31 cellular contexts compared by ENCODE assay signal in the genomic region with DNA sequence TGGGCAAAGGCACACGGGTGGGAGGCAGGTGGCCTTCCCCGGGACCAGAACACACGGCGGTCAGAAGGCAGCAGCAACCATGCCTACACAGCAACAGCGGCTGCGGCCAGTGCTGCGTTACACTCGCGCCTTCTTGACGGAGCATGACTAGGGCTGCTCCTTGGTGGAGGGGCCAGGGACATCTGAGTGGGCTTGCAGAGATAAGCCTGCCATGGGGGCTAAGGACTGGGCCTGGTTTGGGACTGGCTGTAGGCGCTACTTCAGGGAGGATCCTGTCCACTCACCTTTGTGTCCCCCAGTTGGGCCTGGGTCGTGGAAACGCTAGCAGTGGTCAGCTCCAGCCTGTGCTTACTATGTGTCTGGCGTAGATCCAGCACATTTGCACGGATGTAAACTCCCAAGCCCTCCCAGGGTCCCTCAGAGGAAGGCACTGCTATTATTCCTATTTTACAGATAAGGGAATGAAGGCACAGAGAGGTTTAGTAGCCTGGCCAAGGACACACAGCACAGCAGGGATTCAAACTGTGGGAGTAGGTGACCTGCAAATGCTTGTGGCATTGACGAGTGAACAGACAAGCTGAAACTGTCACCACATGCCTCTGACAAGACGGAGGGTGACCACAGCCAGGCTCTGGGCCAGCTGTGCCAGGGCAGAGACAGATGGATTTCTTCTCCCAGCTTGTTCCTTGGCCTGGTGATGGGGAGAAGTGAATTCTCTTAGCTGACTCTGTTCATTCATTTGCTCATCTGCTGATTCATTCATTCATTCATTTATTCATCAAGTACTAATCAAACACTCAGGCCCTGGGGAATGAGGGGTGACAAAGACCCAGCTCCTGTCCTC. TPM values are rescaled to one million over a fixed set of nuclear protein-coding genes. Genes with fewer than 3 reads are reported as not detected.
DNase-seq lines count a peak whose midpoint lies in the region; ATAC-seq, FAIRE-seq and TF ChIP-seq lines count a peak whose summit lies in the region.
"Had no signal": no experiment of that assay in that cellular context is flagged by ENCODE, and none has a peak within 500 bp of the region (broad histone marks: within the 10 kb centered on the region; RNA-seq: fewer than 3 reads in every experiment).

No MANE protein-coding gene starts in this region.

- no peak overlapping the region for H4K12ac ChIP-seq in trophoblast cell (ENCODE audit: low read depth, low read length)

- H3K79me1 ChIP-seq in H9 (ENCODE audit: insufficient read depth, low read depth, low read length, poor library complexity, severe bottlenecking) (no peaks in the 10 kb centered on the region), H1 (ENCODE audit: low read depth, low read length) (no peaks in the 10 kb centered on the region), trophoblast cell (ENCODE audit: low read length) (peaks cover 16% of the 10 kb centered on the region)

- no peak overlapping the region for H3T11ph ChIP-seq in H9 (ENCODE audit: low read length)

- H2BK12ac ChIP-seq in H9 (ENCODE audit: insufficient read length, low read depth, low read length) = no peak overlapping the region
- H2BK12ac ChIP-seq in H1 (ENCODE audit: low read depth, low read length) = no peak overlapping the region
- peak overlapping the region; percentile 82 for H2BK12ac ChIP-seq in trophoblast cell (ENCODE audit: low read length)

- H3K23me2 ChIP-seq in H9 (ENCODE audit: insufficient read length, low read depth, low read length, poor library complexity, severe bottlenecking) = no peaks in the 10 kb centered on the region
- H3K23me2 ChIP-seq in H1 (ENCODE audit: low read depth, low read length) = no peaks in the 10 kb centered on the region

- no peak overlapping the region for H4K5ac ChIP-seq in H9 (ENCODE audit: insufficient read length, low read depth, low read length)
- no peak overlapping the region for H4K5ac ChIP-seq in H1 (ENCODE audit: insufficient read length, low read depth, low read length)

- peaks cover 14 to 22% of the 10 kb centered on the region in 2 experiments for H3K4me1 Mint-ChIP-seq in H9
- H3K4me1 Mint-ChIP-seq in activated T-helper 1 cell treated with anti-CD3 and anti-CD28 coated beads, Interleukin-12 subunit alpha, Interleukin-12 subunit beta, Interleukin-2, Interleukin-4 antibody, amounts not matched to agents 30 ng/mL and 10 ng/mL and 1 ng/mL, durations not matched to agents 14 hours and 24 hours and 36 hours (ENCODE audit: low read depth) = no peaks in the 10 kb centered on the region
- H3K4me1 Mint-ChIP-seq: activated CD4-positive, alpha-beta memory T cell treated with anti-CD3 and anti-CD28 coated beads, Interleukin-2, amount 10 ng/mL, durations not matched to agents 7 days and 5 days had no signal

- no peak overlapping the region for H3K27ac Mint-ChIP-seq in H9
- H3K27ac Mint-ChIP-seq in activated T-helper 1 cell treated with anti-CD3 and anti-CD28 coated beads, Interleukin-12 subunit alpha, Interleukin-12 subunit beta, Interleukin-2, Interleukin-4 antibody, amounts not matched to agents 30 ng/mL and 10 ng/mL and 1 ng/mL, durations not matched to agents 14 hours and 24 hours and 36 hours = no peak overlapping the region
- H3K27ac Mint-ChIP-seq: activated CD4-positive, alpha-beta memory T cell treated with anti-CD3 and anti-CD28 coated beads, Interleukin-2, amount 10 ng/mL, durations not matched to agents 7 days and 5 days; activated naive CD4-positive, alpha-beta T cell treated with anti-CD3 and anti-CD28 coated beads, Interleukin-2, amount 50 U/mL, for 72 hours; T-helper 2 cell treated with Interferon-gamma antibody and Interleukin-4, amounts not matched to agents 5 μg/mL and 100 μg/mL, for 36 hours had no signal

- intact Hi-C loops in Panc1 (cut with micrococcal nuclease; ENCODE audit: unreplicated experiment) = no loop called here
- intact Hi-C loops in upper lobe of right lung (cut with DNase I) = no loop called here
- intact Hi-C loops in activated T-helper 1 cell treated with anti-CD3 and anti-CD28 coated beads, Interleukin-12 subunit alpha, Interleukin-12 subunit beta, Interleukin-2, Interleukin-4 antibody, amounts not matched to agents 30 ng/mL and 10 ng/mL and 1 ng/mL, durations not matched to agents 14 hours and 24 hours and 36 hours (cut with micrococcal nuclease) = no loop called here

- no peak for TF ChIP-seq POLR2A in H1 (IDR thresholded peaks at IDR 0.05; ENCODE audit: control extremely low read depth in 1 of 2, low read depth in 2 of 2, low read length in 2 of 2)

- H3K27me3 ChIP-seq in H9 (ENCODE audit: insufficient read depth, low read length) = no peaks in the 10 kb centered on the region
- no peaks in the 10 kb centered on the region for H3K27me3 ChIP-seq in Panc1 (ENCODE audit: control insufficient read depth, insufficient read depth, low read length)
- H3K27me3 ChIP-seq in H1 (replicated peaks in 1 of 4; ENCODE audit: control insufficient read depth in 3 of 4, extremely low read depth in 1 of 4, insufficient read depth in 3 of 4, low read length in 3 of 4) = peaks cover 0 to 6% (median 0%) of the 10 kb centered on the region in 4 experiments; a peak in 2 of 7 replicates
- no peaks in the 10 kb centered on the region for H3K27me3 ChIP-seq in trophoblast cell (ENCODE audit: insufficient read depth, low read length)
- H3K27me3 ChIP-seq in upper lobe of right lung = peaks cover 14% of the 10 kb centered on the region
- H3K27me3 ChIP-seq: BLaER1, cardiac muscle cell, colonic mucosa had no signal

- no peak overlapping the region for H3K27ac ChIP-seq in H9 (ENCODE audit: insufficient read length, low read depth, low read length)
- H3K27ac ChIP-seq in Panc1 (ENCODE audit: low read length) = peak overlapping the region; percentile 61
- no peak overlapping the region for H3K27ac ChIP-seq in H1 (ENCODE audit: low read depth, low read length)
- no peak overlapping the region for H3K27ac ChIP-seq in trophoblast cell (ENCODE audit: low read depth, low read length)
- no peak overlapping the region for H3K27ac ChIP-seq in upper lobe of right lung
- H3K27ac ChIP-seq: BLaER1, colonic mucosa, gastroesophageal sphincter, HL-60 had no signal

- no peaks in the 10 kb centered on the region for H3K36me3 ChIP-seq in Panc1 (ENCODE audit: control insufficient read depth, insufficient read depth, low read length)
- H3K36me3 ChIP-seq in H1 (ENCODE audit: control insufficient read depth in 2 of 4, insufficient read depth in 4 of 4, low read length in 3 of 4) = no peaks in the 10 kb centered on the region
- H3K36me3 ChIP-seq in trophoblast cell (ENCODE audit: control insufficient read depth in 1 of 2, insufficient read depth in 2 of 2, low read length in 2 of 2) = no peaks in the 10 kb centered on the region
- H3K36me3 ChIP-seq in upper lobe of right lung = no peaks in the 10 kb centered on the region
- H3K36me3 ChIP-seq: BLaER1, cardiac muscle cell, colonic mucosa, gastroesophageal sphincter had no signal

- DNase-seq in H9 (no peak), Panc1 (ENCODE audit: low read depth, low spot score) (no peak), H1 (ENCODE audit: low read depth in 1 of 2, low spot score in 2 of 2) (no peak), trophoblast cell (no peak), upper lobe of right lung (no peak)
- no peak for DNase-seq in activated effector memory CD4-positive, alpha-beta T cell treated with anti-CD3 and anti-CD28 coated beads, Interleukin-2, amount 50 U/mL, for 16 hours
- no peak for DNase-seq in activated T-helper 1 cell treated with anti-CD3 and anti-CD28 coated beads, Interleukin-12 subunit alpha, Interleukin-12 subunit beta, Interleukin-2, Interleukin-4 antibody, amounts not matched to agents 30 ng/mL and 10 ng/mL and 1 ng/mL, durations not matched to agents 14 hours and 24 hours and 36 hours (ENCODE audit: low spot score)
- DNase-seq: activated CD4-positive, alpha-beta memory T cell treated with anti-CD3 and anti-CD28 coated beads, Interleukin-2, amount 10 ng/mL, durations not matched to agents 7 days and 5 days; activated CD8-positive, alpha-beta memory T cell treated with anti-CD3 and anti-CD28 coated beads, Interleukin-2, amount 50 U/mL, for 4 hours; aorta; colonic mucosa; effector CD4-positive, alpha-beta T cell; hypothalamus; left colon; mammary epithelial cell; NCI-H446 treated with DMSO at 0.1 percent for 48 hours; NCI-H82; SHP77 treated with DMSO at 0.1 percent for 48 hours; stimulated activated CD4-positive, alpha-beta T cell treated with anti-CD3 and anti-CD28 coated beads, Interleukin-1b, Interleukin-23, amount 100 ng/mL, for 48 hours; stimulated activated naive CD8-positive, alpha-beta T cell treated with anti-CD3 and anti-CD28 coated beads, Interleukin-15, Interleukin-2, amounts not matched to agents 100 U/mL and 50 U/mL, for 24 hours had no signal

- peak overlapping the region; percentile 68; the same call in 1 of the 2 replicates for H3K14ac ChIP-seq in H9 (ENCODE audit: insufficient read depth, low read length)
- no peak overlapping the region for H3K14ac ChIP-seq in H1 (ENCODE audit: insufficient read length)
- peak overlapping the region; percentile 21 for H3K14ac ChIP-seq in trophoblast cell (ENCODE audit: low read length)

- TF ChIP-seq EP300 in H1 (IDR thresholded peaks at IDR 0.05; ENCODE audit: borderline replicate concordance in 1 of 2, low read depth in 2 of 2, low read length in 2 of 2) = no peak

- H2BK120ac ChIP-seq in H9 (ENCODE audit: low read depth, low read length, poor library complexity, severe bottlenecking) (no peak overlapping the region), H1 (replicated peaks; ENCODE audit: low read depth, low read length) (no peak overlapping the region), trophoblast cell (ENCODE audit: insufficient read depth, low read length, poor library complexity) (no peak overlapping the region)

- H3K9ac ChIP-seq in H9 (ENCODE audit: extremely low read depth, insufficient read length, low read length) = no peak overlapping the region
- H3K9ac ChIP-seq in H1 (replicated peaks in 1 of 4; ENCODE audit: extremely low read depth in 1 of 4, low read depth in 3 of 4, low read length in 3 of 4) = no peak overlapping the region
- H3K9ac ChIP-seq in trophoblast cell (ENCODE audit: low read length) = no peak overlapping the region
- H3K9ac ChIP-seq: BLaER1 had no signal

- H3K4me3 Mint-ChIP-seq in H9 = no peak overlapping the region
- H3K4me3 Mint-ChIP-seq in activated T-helper 1 cell treated with anti-CD3 and anti-CD28 coated beads, Interleukin-12 subunit alpha, Interleukin-12 subunit beta, Interleukin-2, Interleukin-4 antibody, amounts not matched to agents 30 ng/mL and 10 ng/mL and 1 ng/mL, durations not matched to agents 14 hours and 24 hours and 36 hours = no peak overlapping the region
- H3K4me3 Mint-ChIP-seq: activated CD4-positive, alpha-beta memory T cell treated with anti-CD3 and anti-CD28 coated beads, Interleukin-2, amount 10 ng/mL, durations not matched to agents 7 days and 5 days; neural crest cell; T-helper 2 cell treated with Interferon-gamma antibody and Interleukin-4, amounts not matched to agents 5 μg/mL and 100 μg/mL, for 36 hours had no signal

- H3K23ac ChIP-seq in H9 (ENCODE audit: insufficient read length, low read depth, low read length) (no peak overlapping the region), H1 (ENCODE audit: insufficient read length) (no peak overlapping the region), trophoblast cell (ENCODE audit: low read length) (no peak overlapping the region)

- in situ Hi-C loops in Panc1 (cut with HindIII; ENCODE audit: low pct_unique_long_range_greater_than_20kb, low sequenced_read_pairs) = no loop called here

- H2AK5ac ChIP-seq in H9 (ENCODE audit: insufficient read length, low read length) (no peak overlapping the region), H1 (ENCODE audit: low read depth, low read length) (peak overlapping the region; percentile 14; the same call in 1 of the 2 replicates), trophoblast cell (ENCODE audit: low read length) (peak overlapping the region; percentile 66)

- peaks cover 14% of the 10 kb centered on the region for H3K27me3 Mint-ChIP-seq in H9 (ENCODE audit: low read depth)
- no peaks in the 10 kb centered on the region for H3K27me3 Mint-ChIP-seq in activated T-helper 1 cell treated with anti-CD3 and anti-CD28 coated beads, Interleukin-12 subunit alpha, Interleukin-12 subunit beta, Interleukin-2, Interleukin-4 antibody, amounts not matched to agents 30 ng/mL and 10 ng/mL and 1 ng/mL, durations not matched to agents 14 hours and 24 hours and 36 hours (ENCODE audit: insufficient read depth)

- no peak overlapping the region for H3K18ac ChIP-seq in H9 (ENCODE audit: insufficient read length, low read depth, low read length)
- no peak overlapping the region for H3K18ac ChIP-seq in H1 (ENCODE audit: extremely low read depth, low read length)
- H3K18ac ChIP-seq in trophoblast cell (ENCODE audit: low read length) = no peak overlapping the region

- TF ChIP-seq CTCF in H9 (conservative IDR thresholded peaks at IDR 0.05) (no peak), Panc1 (IDR thresholded peaks at IDR 0.05) (no peak), H1 (IDR thresholded peaks at IDR 0.05; ENCODE audit: control extremely low read depth in 1 of 3, insufficient read depth in 1 of 3, low read depth in 1 of 3, low read length in 3 of 3) (no peak), upper lobe of right lung (IDR thresholded peaks at IDR 0.05) (no peak)

- BruUV-seq in Panc1 (replicated peaks; lab: Mats Ljungman, UMichigan) = no TSS peak

- H2AFZ ChIP-seq in H9 (ENCODE audit: low read length) (no peak overlapping the region), H1 (ENCODE audit: low read length) (no peak overlapping the region), trophoblast cell (ENCODE audit: insufficient read depth, low read length, poor library complexity) (no peak overlapping the region)

- POLR2A ChIA-PET in Panc1 (lab: Charles Lee) (no interaction called here), H1 (lab: Charles Lee; ENCODE audit: partially characterized antibody) (no interaction called here)

- H3K4me1 ChIP-seq in H9 (ENCODE audit: insufficient read depth, low read length) = no peaks in the 10 kb centered on the region
- H3K4me1 ChIP-seq in Panc1 (ENCODE audit: control insufficient read depth, insufficient read depth, low read length) = peaks cover 33% of the 10 kb centered on the region
- H3K4me1 ChIP-seq in H1 (replicated peaks in 1 of 4; ENCODE audit: control insufficient read depth in 3 of 4, insufficient read depth in 4 of 4, low read length in 3 of 4) = peaks cover 0 to 9% (median 0%) of the 10 kb centered on the region in 4 experiments; a peak in 2 of 7 replicates
- peaks cover 31 to 41% of the 10 kb centered on the region in 2 experiments for H3K4me1 ChIP-seq in trophoblast cell (ENCODE audit: control insufficient read depth in 1 of 2, insufficient read depth in 2 of 2, low read length in 2 of 2)
- no peaks in the 10 kb centered on the region for H3K4me1 ChIP-seq in upper lobe of right lung
- H3K4me1 ChIP-seq: colonic mucosa, gastroesophageal sphincter had no signal

- H4K91ac ChIP-seq in H9 (ENCODE audit: insufficient read length, low read depth, low read length) (no peak overlapping the region), H1 (replicated peaks; ENCODE audit: insufficient read length, low read length) (no peak overlapping the region), trophoblast cell (ENCODE audit: low read depth, low read length) (peak overlapping the region; percentile 60)

- CTCF ChIA-PET in Panc1 (lab: Charles Lee) (no interaction called here), H1 (lab: Charles Lee; ENCODE audit: partially characterized antibody) (interaction anchor here (0.5 to 1.6 kb wide), 2 partner anchors 22 to 1717 kb away, joined by 3 to 5 read pairs; no protein-coding TSS in a partner anchor)

- H3K36me3 Mint-ChIP-seq in H9 (ENCODE audit: insufficient read depth in 1 of 3, low read depth in 3 of 3) = no peaks in the 10 kb centered on the region; a peak in 1 of 7 replicates
- no peaks in the 10 kb centered on the region for H3K36me3 Mint-ChIP-seq in activated T-helper 1 cell treated with anti-CD3 and anti-CD28 coated beads, Interleukin-12 subunit alpha, Interleukin-12 subunit beta, Interleukin-2, Interleukin-4 antibody, amounts not matched to agents 30 ng/mL and 10 ng/mL and 1 ng/mL, durations not matched to agents 14 hours and 24 hours and 36 hours (ENCODE audit: low read depth)
- H3K36me3 Mint-ChIP-seq: activated naive CD4-positive, alpha-beta T cell treated with anti-CD3 and anti-CD28 coated beads, Interleukin-2, amount 50 U/mL, for 72 hours had no signal

- FAIRE-seq in H1 (lab: Jason Lieb, UNC) = no peak
- FAIRE-seq: GM12891, H54, urothelium cell line had no signal

- H4K20me1 ChIP-seq in H9 (ENCODE audit: control insufficient read depth, insufficient read depth, insufficient read length) (peaks cover 2% of the 10 kb centered on the region), H1 (replicated peaks in 1 of 2; ENCODE audit: control insufficient read depth in 1 of 2, insufficient read depth in 2 of 2, low read length in 2 of 2) (no peaks in the 10 kb centered on the region)
- H4K20me1 ChIP-seq: BLaER1 had no signal

- H3K4ac ChIP-seq in H9 (ENCODE audit: low read depth, low read length) (no peak overlapping the region), H1 (replicated peaks; ENCODE audit: insufficient read length, low read depth, low read length) (no peak overlapping the region), trophoblast cell (ENCODE audit: low read depth, low read length) (no peak overlapping the region)

- TF ChIP-seq RAD21 in H1 (IDR thresholded peaks at IDR 0.05 in 1 of 2, conservative IDR thresholded peaks at IDR 0.05 in 1 of 2; ENCODE audit: low read depth in 2 of 2, low read length in 2 of 2) = no peak

- H2BK20ac ChIP-seq in H9 (ENCODE audit: low read depth, low read length, poor library complexity, severe bottlenecking) (no peak overlapping the region), H1 (ENCODE audit: low read length) (0 out of 2 replicates have a peak overlapping the region, but pooled peaks have one; percentile 32)

- H3K4me2 ChIP-seq in H9 (ENCODE audit: insufficient read depth, insufficient read length, low read length) = no peak overlapping the region
- no peak overlapping the region for H3K4me2 ChIP-seq in H1 (ENCODE audit: insufficient read depth in 1 of 2, low read depth in 2 of 2, low read length in 2 of 2)
- H3K4me2 ChIP-seq in trophoblast cell (ENCODE audit: low read length) = no peak overlapping the region
- H3K4me2 ChIP-seq: BLaER1 had no signal

- H3K9me3 ChIP-seq in H9 (ENCODE audit: control insufficient read depth, low read depth, low read length) (no peaks in the 10 kb centered on the region), Panc1 (ENCODE audit: control insufficient read depth, insufficient read depth, low read depth, low read length) (no peaks in the 10 kb centered on the region), H1 (ENCODE audit: insufficient read depth in 2 of 2, low read depth in 1 of 2, low read length in 1 of 2) (no peaks in the 10 kb centered on the region), trophoblast cell (ENCODE audit: insufficient read depth, low read depth, low read length) (no peaks in the 10 kb centered on the region), upper lobe of right lung (no peaks in the 10 kb centered on the region)
- H3K9me3 ChIP-seq: BLaER1, colonic mucosa, gastroesophageal sphincter had no signal

- no peak overlapping the region for H2BK15ac ChIP-seq in H9 (ENCODE audit: low read depth, low read length)
- H2BK15ac ChIP-seq in H1 (ENCODE audit: low read length) = 0 out of 2 replicates have a peak overlapping the region, but pooled peaks have one; percentile 72

- H2BK5ac ChIP-seq in H9 (ENCODE audit: insufficient read length, low read length) (no peak overlapping the region), H1 (ENCODE audit: low read depth, low read length) (no peak overlapping the region), trophoblast cell (ENCODE audit: low read depth, low read length, poor library complexity) (no peak overlapping the region)

- H3K79me2 ChIP-seq in H9 (ENCODE audit: insufficient read depth, low read length) (no peaks in the 10 kb centered on the region), H1 (ENCODE audit: control insufficient read depth in 1 of 2, insufficient read depth in 2 of 2, low read length in 2 of 2) (no peaks in the 10 kb centered on the region), trophoblast cell (ENCODE audit: control insufficient read depth, insufficient read depth, low read length, poor library complexity) (peaks cover 3% of the 10 kb centered on the region)

- peaks cover 0 to 3% of the 10 kb centered on the region in 2 experiments; a peak in 2 of 5 replicates for H3K9me3 Mint-ChIP-seq in H9
- H3K9me3 Mint-ChIP-seq in activated T-helper 1 cell treated with anti-CD3 and anti-CD28 coated beads, Interleukin-12 subunit alpha, Interleukin-12 subunit beta, Interleukin-2, Interleukin-4 antibody, amounts not matched to agents 30 ng/mL and 10 ng/mL and 1 ng/mL, durations not matched to agents 14 hours and 24 hours and 36 hours = no peaks in the 10 kb centered on the region
- H3K9me3 Mint-ChIP-seq: activated CD4-positive, alpha-beta memory T cell treated with anti-CD3 and anti-CD28 coated beads, Interleukin-2, amount 10 ng/mL, durations not matched to agents 7 days and 5 days; activated naive CD4-positive, alpha-beta T cell treated with anti-CD3 and anti-CD28 coated beads, Interleukin-2, amount 50 U/mL, for 72 hours; neural crest cell; T-helper 2 cell treated with Interferon-gamma antibody and Interleukin-4, amounts not matched to agents 5 μg/mL and 100 μg/mL, for 36 hours had no signal

- no peak overlapping the region for H3K56ac ChIP-seq in H9 (ENCODE audit: insufficient read length, low read depth, low read length)
- H3K56ac ChIP-seq in H1 (replicated peaks; ENCODE audit: insufficient read length, low read depth, low read length) = no peak overlapping the region

- no peak for ATAC-seq in Panc1
- ATAC-seq in upper lobe of right lung = no peak
- ATAC-seq: activated naive CD4-positive, alpha-beta T cell treated with anti-CD3 and anti-CD28 coated beads, Interleukin-2, amount 50 U/mL, for 72 hours; gastroesophageal sphincter; left colon; stimulated activated naive CD8-positive, alpha-beta T cell treated with anti-CD3 and anti-CD28 coated beads, Interleukin-15, Interleukin-2, amounts not matched to agents 100 U/mL and 50 U/mL, for 24 hours had no signal

- H4K8ac ChIP-seq in H9 (replicated peaks; ENCODE audit: insufficient read length, low read depth, low read length) = no peak overlapping the region
- H4K8ac ChIP-seq in H1 (ENCODE audit: extremely low read depth, insufficient read depth, low read length) = no peak overlapping the region
- H4K8ac ChIP-seq in trophoblast cell (ENCODE audit: low read depth, low read length) = no peak overlapping the region

- no CpG with 5 or more reads among the region's 17 CpGs for WGBS in H9 (ENCODE audit: extremely low coverage, insufficient read length, low lambda C conversion rate)
- WGBS in H1 (ENCODE audit: extremely low coverage in 1 of 2, insufficient coverage in 1 of 2, insufficient read length in 1 of 2, insufficient replicate concordance in 2 of 2, low coverage in 1 of 2, low lambda C conversion rate in 2 of 2, missing lambda C conversion rate in 1 of 2), 2 experiments = 92% methylated on average over 16 of the region's 17 CpGs; no CpG with 5 or more reads in 1 of the 2 experiments
- no CpG with 5 or more reads among the region's 17 CpGs for WGBS in trophoblast cell (ENCODE audit: extremely low coverage, insufficient coverage, insufficient read length)

- H3K4me3 ChIP-seq in Panc1 (ENCODE audit: low read depth in 2 of 2, low read length in 2 of 2) = no peak overlapping the region
- H3K4me3 ChIP-seq in H1 (ENCODE audit: extremely low read depth in 1 of 4, insufficient read depth in 2 of 4, low read depth in 3 of 4, low read length in 4 of 4) = no peak overlapping the region
- H3K4me3 ChIP-seq in trophoblast cell (ENCODE audit: low read depth, low read length) = no peak overlapping the region
- no peak overlapping the region for H3K4me3 ChIP-seq in upper lobe of right lung
- H3K4me3 ChIP-seq: BLaER1, cardiac muscle cell, colonic mucosa, gastroesophageal sphincter had no signal

RNA-seq across cellular contexts. Expression of a gene that starts 31.9 kb away (rescaled TPM):
- total RNA-seq in H9 (2021) (2.8 and 3.2 TPM in 2 replicates), Panc1 (2021; ENCODE audit: unreplicated experiment) (0.69 TPM), upper lobe of right lung (not detected)
- not detected for polyA plus RNA-seq in Panc1 (2012; ENCODE audit: insufficient read length)
- total RNA-seq in H1 (2021; fragmentation: NEBNext Ultra II Directional; extraction: Animal tissue kit (Norgen Biotek cat#: 25700)) = 0.42 and 1.3 TPM in 2 replicates
- 2.4 and 7.1 TPM in 2 replicates for polyA plus RNA-seq in H1 (2011; rRNA removed)
- 2.2 TPM for polyA plus RNA-seq in H1 (2011; cell fraction: cytosol; rRNA removed)
- 5.4 TPM for polyA plus RNA-seq in H1 (2011; cell fraction: nucleus; rRNA removed)
- polyA plus RNA-seq in H1 (2012, experiment 1 of 2) = 2.2 to 3.6 TPM (median 3.3 TPM) in 4 replicates
- 3.7 TPM for polyA plus RNA-seq in H1 (2012, experiment 2 of 2)
- polyA plus RNA-seq in H1 (2013, experiment 1 of 2) = 0.93 TPM
- polyA plus RNA-seq in H1 (2013, experiment 2 of 2) = 0.98 TPM
- 0.51 and 1.1 TPM in 2 replicates for polyA minus RNA-seq in H1 (2011; rRNA and poly(A)+ RNA removed)
- polyA minus RNA-seq in H1 (2011; cell fraction: cytosol; rRNA and poly(A)+ RNA removed) = 2.1 TPM
- polyA minus RNA-seq in H1 (2011; cell fraction: nucleus; rRNA and poly(A)+ RNA removed) = 0.80 TPM
- polyA plus RNA-seq in trophoblast cell (2013) = 2.7 and 4.0 TPM in 2 replicates
- total RNA-seq in activated T-helper 1 cell treated with anti-CD3 and anti-CD28 coated beads, Interleukin-12 subunit alpha, Interleukin-12 subunit beta, Interleukin-2, Interleukin-4 antibody, amounts not matched to agents 30 ng/mL and 10 ng/mL and 1 ng/mL, durations not matched to agents 14 hours and 24 hours and 36 hours = not detected in 2 replicates
- total RNA-seq: activated CD4-positive, alpha-beta memory T cell treated with anti-CD3 and anti-CD28 coated beads, Interleukin-2, amount 10 ng/mL, durations not matched to agents 7 days and 5 days; activated naive CD4-positive, alpha-beta T cell treated with anti-CD3 and anti-CD28 coated beads, Interleukin-2, amount 50 U/mL, for 72 hours; aorta; gastroesophageal sphincter; left colon; mammary epithelial cell; OCI-LY7 had no signal
- polyA plus RNA-seq: mammary epithelial cell had no signal
